1 cellular context compared by ENCODE assay signal in the genomic region with DNA sequence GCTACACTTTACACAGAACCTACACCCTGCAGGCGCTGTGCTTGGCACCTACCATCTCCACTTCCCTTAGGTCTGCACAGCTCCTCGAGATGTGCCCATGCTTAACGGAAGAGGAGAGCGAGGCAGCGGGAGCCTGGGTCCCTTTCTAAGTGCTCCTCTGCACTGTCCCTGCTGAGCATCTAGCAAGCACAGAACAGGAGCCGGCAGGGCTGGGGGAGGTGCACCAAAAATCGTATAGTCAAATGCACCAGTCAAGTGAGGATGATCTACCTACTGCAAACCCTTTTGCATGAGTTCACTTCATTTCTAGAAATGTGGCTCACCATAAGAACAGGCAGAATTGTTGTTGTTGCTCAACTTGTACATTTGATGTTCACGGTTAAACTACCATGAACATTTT.
TF ChIP-seq lines count a peak whose summit lies in the region.

No MANE protein-coding gene starts in this region.

TF ChIP-seq in GM23338, 12 proteins besides CTCF, POLR2A, EP300 and RAD21 (continued from another document):
- TF ChIP-seq, protein P1, sequence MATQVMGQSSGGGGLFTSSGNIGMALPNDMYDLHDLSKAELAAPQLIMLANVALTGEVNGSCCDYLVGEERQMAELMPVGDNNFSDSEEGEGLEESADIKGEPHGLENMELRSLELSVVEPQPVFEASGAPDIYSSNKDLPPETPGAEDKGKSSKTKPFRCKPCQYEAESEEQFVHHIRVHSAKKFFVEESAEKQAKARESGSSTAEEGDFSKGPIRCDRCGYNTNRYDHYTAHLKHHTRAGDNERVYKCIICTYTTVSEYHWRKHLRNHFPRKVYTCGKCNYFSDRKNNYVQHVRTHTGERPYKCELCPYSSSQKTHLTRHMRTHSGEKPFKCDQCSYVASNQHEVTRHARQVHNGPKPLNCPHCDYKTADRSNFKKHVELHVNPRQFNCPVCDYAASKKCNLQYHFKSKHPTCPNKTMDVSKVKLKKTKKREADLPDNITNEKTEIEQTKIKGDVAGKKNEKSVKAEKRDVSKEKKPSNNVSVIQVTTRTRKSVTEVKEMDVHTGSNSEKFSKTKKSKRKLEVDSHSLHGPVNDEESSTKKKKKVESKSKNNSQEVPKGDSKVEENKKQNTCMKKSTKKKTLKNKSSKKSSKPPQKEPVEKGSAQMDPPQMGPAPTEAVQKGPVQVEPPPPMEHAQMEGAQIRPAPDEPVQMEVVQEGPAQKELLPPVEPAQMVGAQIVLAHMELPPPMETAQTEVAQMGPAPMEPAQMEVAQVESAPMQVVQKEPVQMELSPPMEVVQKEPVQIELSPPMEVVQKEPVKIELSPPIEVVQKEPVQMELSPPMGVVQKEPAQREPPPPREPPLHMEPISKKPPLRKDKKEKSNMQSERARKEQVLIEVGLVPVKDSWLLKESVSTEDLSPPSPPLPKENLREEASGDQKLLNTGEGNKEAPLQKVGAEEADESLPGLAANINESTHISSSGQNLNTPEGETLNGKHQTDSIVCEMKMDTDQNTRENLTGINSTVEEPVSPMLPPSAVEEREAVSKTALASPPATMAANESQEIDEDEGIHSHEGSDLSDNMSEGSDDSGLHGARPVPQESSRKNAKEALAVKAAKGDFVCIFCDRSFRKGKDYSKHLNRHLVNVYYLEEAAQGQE (IDR thresholded peaks at IDR 0.05; ENCODE audit: unreplicated experiment): no peak
- TF ChIP-seq EZH2 (IDR thresholded peaks at IDR 0.05; ENCODE audit: low read depth, unreplicated experiment) (no peak), ZNF331 (CRISPR knock-in tag; IDR thresholded peaks at IDR 0.05; ENCODE audit: low read depth) (no peak), JUNB (IDR thresholded peaks at IDR 0.05; ENCODE audit: unreplicated experiment) (no peak), CREB1 (CRISPR knock-in tag; IDR thresholded peaks at IDR 0.05; ENCODE audit: low read depth) (no peak)
- TF ChIP-seq, protein P2, sequence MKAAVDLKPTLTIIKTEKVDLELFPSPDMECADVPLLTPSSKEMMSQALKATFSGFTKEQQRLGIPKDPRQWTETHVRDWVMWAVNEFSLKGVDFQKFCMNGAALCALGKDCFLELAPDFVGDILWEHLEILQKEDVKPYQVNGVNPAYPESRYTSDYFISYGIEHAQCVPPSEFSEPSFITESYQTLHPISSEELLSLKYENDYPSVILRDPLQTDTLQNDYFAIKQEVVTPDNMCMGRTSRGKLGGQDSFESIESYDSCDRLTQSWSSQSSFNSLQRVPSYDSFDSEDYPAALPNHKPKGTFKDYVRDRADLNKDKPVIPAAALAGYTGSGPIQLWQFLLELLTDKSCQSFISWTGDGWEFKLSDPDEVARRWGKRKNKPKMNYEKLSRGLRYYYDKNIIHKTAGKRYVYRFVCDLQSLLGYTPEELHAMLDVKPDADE (IDR thresholded peaks at IDR 0.05): no peak
- TF ChIP-seq, protein P3, sequence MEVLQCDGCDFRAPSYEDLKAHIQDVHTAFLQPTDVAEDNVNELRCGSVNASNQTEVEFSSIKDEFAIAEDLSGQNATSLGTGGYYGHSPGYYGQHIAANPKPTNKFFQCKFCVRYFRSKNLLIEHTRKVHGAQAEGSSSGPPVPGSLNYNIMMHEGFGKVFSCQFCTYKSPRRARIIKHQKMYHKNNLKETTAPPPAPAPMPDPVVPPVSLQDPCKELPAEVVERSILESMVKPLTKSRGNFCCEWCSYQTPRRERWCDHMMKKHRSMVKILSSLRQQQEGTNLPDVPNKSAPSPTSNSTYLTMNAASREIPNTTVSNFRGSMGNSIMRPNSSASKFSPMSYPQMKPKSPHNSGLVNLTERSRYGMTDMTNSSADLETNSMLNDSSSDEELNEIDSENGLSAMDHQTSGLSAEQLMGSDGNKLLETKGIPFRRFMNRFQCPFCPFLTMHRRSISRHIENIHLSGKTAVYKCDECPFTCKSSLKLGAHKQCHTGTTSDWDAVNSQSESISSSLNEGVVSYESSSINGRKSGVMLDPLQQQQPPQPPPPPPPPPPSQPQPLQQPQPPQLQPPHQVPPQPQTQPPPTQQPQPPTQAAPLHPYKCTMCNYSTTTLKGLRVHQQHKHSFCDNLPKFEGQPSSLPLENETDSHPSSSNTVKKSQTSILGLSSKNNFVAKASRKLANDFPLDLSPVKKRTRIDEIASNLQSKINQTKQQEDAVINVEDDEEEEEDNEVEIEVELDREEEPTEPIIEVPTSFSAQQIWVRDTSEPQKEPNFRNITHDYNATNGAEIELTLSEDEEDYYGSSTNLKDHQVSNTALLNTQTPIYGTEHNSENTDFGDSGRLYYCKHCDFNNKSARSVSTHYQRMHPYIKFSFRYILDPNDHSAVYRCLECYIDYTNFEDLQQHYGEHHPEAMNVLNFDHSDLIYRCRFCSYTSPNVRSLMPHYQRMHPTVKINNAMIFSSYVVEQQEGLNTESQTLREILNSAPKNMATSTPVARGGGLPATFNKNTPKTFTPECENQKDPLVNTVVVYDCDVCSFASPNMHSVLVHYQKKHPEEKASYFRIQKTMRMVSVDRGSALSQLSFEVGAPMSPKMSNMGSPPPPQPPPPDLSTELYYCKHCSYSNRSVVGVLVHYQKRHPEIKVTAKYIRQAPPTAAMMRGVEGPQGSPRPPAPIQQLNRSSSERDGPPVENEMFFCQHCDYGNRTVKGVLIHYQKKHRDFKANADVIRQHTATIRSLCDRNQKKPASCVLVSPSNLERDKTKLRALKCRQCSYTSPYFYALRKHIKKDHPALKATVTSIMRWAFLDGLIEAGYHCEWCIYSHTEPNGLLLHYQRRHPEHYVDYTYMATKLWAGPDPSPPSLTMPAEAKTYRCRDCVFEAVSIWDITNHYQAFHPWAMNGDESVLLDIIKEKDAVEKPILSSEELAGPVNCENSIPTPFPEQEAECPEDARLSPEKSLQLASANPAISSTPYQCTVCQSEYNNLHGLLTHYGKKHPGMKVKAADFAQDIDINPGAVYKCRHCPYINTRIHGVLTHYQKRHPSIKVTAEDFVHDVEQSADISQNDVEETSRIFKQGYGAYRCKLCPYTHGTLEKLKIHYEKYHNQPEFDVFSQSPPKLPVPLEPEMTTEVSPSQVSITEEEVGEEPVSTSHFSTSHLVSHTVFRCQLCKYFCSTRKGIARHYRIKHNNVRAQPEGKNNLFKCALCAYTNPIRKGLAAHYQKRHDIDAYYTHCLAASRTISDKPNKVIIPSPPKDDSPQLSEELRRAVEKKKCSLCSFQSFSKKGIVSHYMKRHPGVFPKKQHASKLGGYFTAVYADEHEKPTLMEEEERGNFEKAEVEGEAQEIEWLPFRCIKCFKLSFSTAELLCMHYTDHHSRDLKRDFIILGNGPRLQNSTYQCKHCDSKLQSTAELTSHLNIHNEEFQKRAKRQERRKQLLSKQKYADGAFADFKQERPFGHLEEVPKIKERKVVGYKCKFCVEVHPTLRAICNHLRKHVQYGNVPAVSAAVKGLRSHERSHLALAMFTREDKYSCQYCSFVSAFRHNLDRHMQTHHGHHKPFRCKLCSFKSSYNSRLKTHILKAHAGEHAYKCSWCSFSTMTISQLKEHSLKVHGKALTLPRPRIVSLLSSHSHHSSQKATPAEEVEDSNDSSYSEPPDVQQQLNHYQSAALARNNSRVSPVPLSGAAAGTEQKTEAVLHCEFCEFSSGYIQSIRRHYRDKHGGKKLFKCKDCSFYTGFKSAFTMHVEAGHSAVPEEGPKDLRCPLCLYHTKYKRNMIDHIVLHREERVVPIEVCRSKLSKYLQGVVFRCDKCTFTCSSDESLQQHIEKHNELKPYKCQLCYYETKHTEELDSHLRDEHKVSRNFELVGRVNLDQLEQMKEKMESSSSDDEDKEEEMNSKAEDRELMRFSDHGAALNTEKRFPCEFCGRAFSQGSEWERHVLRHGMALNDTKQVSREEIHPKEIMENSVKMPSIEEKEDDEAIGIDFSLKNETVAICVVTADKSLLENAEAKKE (CRISPR knock-in tag; IDR thresholded peaks at IDR 0.05): no peak
